In genomic region chr22:24834845-24835570, GRCh38 we compare ENCODE assay signal across 9 cellular contexts. TPM values are rescaled to one million over a fixed set of nuclear protein-coding genes. Genes with fewer than 3 reads are reported as not detected.
DNase-seq lines count a peak whose midpoint lies in the region; ATAC-seq, FAIRE-seq and TF ChIP-seq lines count a peak whose summit lies in the region.
"Had no signal": no experiment of that assay in that cellular context is flagged by ENCODE, and none has a peak within 500 bp of the region (broad histone marks: within the 10 kb centered on the region; RNA-seq: fewer than 3 reads in every experiment).

No MANE protein-coding gene starts in this region.

- no peak for FAIRE-seq in small intestine (lab: Jason Lieb, UNC)

- H3K4me1 ChIP-seq in small intestine (ENCODE audit: control insufficient read depth in 2 of 2, insufficient read depth in 1 of 2, low read depth in 1 of 2, low read length in 1 of 2), result no peaks in the 10 kb centered on the region
- H3K4me1 ChIP-seq in SJCRH30, result no peaks in the 10 kb centered on the region

- ATAC-seq in HG03139 (IDR thresholded peaks at IDR 0.05; ENCODE audit: unreplicated experiment) (no peak), HG02852 (IDR thresholded peaks at IDR 0.05; ENCODE audit: unreplicated experiment) (no peak)

- H3K4me3 ChIP-seq in epithelial cell of proximal tubule (ENCODE audit: low read depth, low read length) (no peak overlapping the region), small intestine (ENCODE audit: low read depth in 1 of 2, low read length in 2 of 2) (no peak overlapping the region), SJCRH30 (no peak overlapping the region)

- H3K36me3 ChIP-seq in small intestine (ENCODE audit: control insufficient read depth in 2 of 2, insufficient read depth in 2 of 2, low read length in 2 of 2) (no peaks in the 10 kb centered on the region), SJCRH30 (no peaks in the 10 kb centered on the region)

- H3K27ac ChIP-seq in small intestine (ENCODE audit: low read depth in 1 of 2, low read length in 1 of 2) (no peak overlapping the region), SJCRH30 (no peak overlapping the region)
- H3K27ac ChIP-seq: C4-2B had no signal

- H3K9me3 ChIP-seq in small intestine (ENCODE audit: control insufficient read depth, low read depth) (no peaks in the 10 kb centered on the region), SJCRH30 (replicated peaks) (no peaks in the 10 kb centered on the region)

- peak; percentile 38 for DNase-seq in NCI-H345 (lab: John Stamatoyannopoulos, UW)
- DNase-seq in NCI-H345 treated with DMSO at 0.1 percent for 48 hours (lab: John Stamatoyannopoulos, UW; ENCODE audit: unreplicated experiment), result no peak
- DNase-seq in NCI-H748 treated with DMSO at 0.1 percent for 48 hours (lab: John Stamatoyannopoulos, UW), result peak; percentile 16
- no peak for DNase-seq in epithelial cell of proximal tubule (ENCODE audit: low read depth)
- peak; percentile 43 for DNase-seq in small intestine
- no peak for DNase-seq in SJCRH30

- no peaks in the 10 kb centered on the region for H3K27me3 ChIP-seq in small intestine (ENCODE audit: control insufficient read depth in 2 of 2, insufficient read depth in 2 of 2, low read length in 2 of 2)
- no peaks in the 10 kb centered on the region; the same call in 1 of the 2 replicates for H3K27me3 ChIP-seq in SJCRH30

- 60 to 71% (median 69%) methylated on average over 13 of the region's 13 CpGs for whole genome bisulfite sequencing in small intestine, 3 donors

- TF ChIP-seq CTCF in epithelial cell of proximal tubule (conservative IDR thresholded peaks at IDR 0.05; ENCODE audit: low read depth, low read length), result peak; percentile 51

RNA-seq across cellular contexts. Expression of gene SGSM1, which starts 29.0 kb away (rescaled TPM):
- total RNA-seq in epithelial cell of proximal tubule, result under 0.01 TPM in 1 of 2 replicates, not detected in the other
- 1 to 10 TPM in 1 of 3 donors, under 1 TPM in 1, not detected in 1; 0.27 to 2.2 TPM for polyA plus RNA-seq in small intestine
- total RNA-seq in SJCRH30 (2014; rRNA removed; shearing (Covaris generic)), result not detected in 2 replicates

Comparison
In these comparisons a context has a peak if more than half of its experiments do, and no peak if none do; other contexts are left out.
1. DNase-seq: peak in NCI-H345 (single experiment), NCI-H748 treated with DMSO at 0.1 percent for 48 hours (single experiment) and small intestine (single experiment); none in NCI-H345 treated with DMSO at 0.1 percent for 48 hours (single experiment), epithelial cell of proximal tubule (single experiment) and SJCRH30 (0 of 2).